9 cellular contexts compared by ENCODE assay signal in genomic region chr6:156662025-156662445, GRCh38.
DNase-seq lines count a peak whose midpoint lies in the region; TF ChIP-seq lines count a peak whose summit lies in the region.
"Had no signal": no experiment of that assay in that cellular context is flagged by ENCODE, and none has a peak within 500 bp of the region (broad histone marks: within the 10 kb centered on the region; RNA-seq: fewer than 3 reads in every experiment).

No MANE protein-coding gene starts in this region.

- H3K27me3 Mint-ChIP-seq in activated naive CD4-positive, alpha-beta T cell treated with anti-CD3 and anti-CD28 coated beads for 36 hours (ENCODE audit: low read depth), result no peaks in the 10 kb centered on the region
- H3K27me3 Mint-ChIP-seq in activated naive CD4-positive, alpha-beta T cell treated with anti-CD3 and anti-CD28 coated beads, Interleukin-2, amount 10 ng/mL, durations not matched to agents 7 days and 5 days, result peaks cover 10% of the 10 kb centered on the region
- H3K27me3 Mint-ChIP-seq in glutamatergic neuron (ENCODE audit: unreplicated experiment), result no peaks in the 10 kb centered on the region

- peaks cover 17% of the 10 kb centered on the region for H3K4me1 Mint-ChIP-seq in activated naive CD4-positive, alpha-beta T cell treated with anti-CD3 and anti-CD28 coated beads for 36 hours (ENCODE audit: low read depth)
- peaks cover 9% of the 10 kb centered on the region for H3K4me1 Mint-ChIP-seq in activated naive CD4-positive, alpha-beta T cell treated with anti-CD3 and anti-CD28 coated beads, Interleukin-2, amount 10 ng/mL, durations not matched to agents 7 days and 5 days
- H3K4me1 Mint-ChIP-seq in glutamatergic neuron (ENCODE audit: low read depth, unreplicated experiment), result no peaks in the 10 kb centered on the region

- intact Hi-C loops in activated naive CD4-positive, alpha-beta T cell treated with anti-CD3 and anti-CD28 coated beads for 36 hours (cut with micrococcal nuclease), result no loop called here

- CTCF ChIA-PET in activated naive CD4-positive, alpha-beta T cell treated with anti-CD3 and anti-CD28 coated beads for 36 hours (lab: Charles Lee), result interaction anchor here (0.8 kb wide), 1 partner anchor 21 kb away, joined by 3 read pairs; no protein-coding TSS in a partner anchor
- CTCF ChIA-PET in activated naive CD4-positive, alpha-beta T cell treated with anti-CD3 and anti-CD28 coated beads, Interleukin-2, amount 10 ng/mL, durations not matched to agents 7 days and 5 days (lab: Charles Lee), result no interaction called here

- no peaks in the 10 kb centered on the region for H3K36me3 Mint-ChIP-seq in activated naive CD4-positive, alpha-beta T cell treated with anti-CD3 and anti-CD28 coated beads for 36 hours (ENCODE audit: low read depth)
- no peaks in the 10 kb centered on the region for H3K36me3 Mint-ChIP-seq in activated naive CD4-positive, alpha-beta T cell treated with anti-CD3 and anti-CD28 coated beads, Interleukin-2, amount 10 ng/mL, durations not matched to agents 7 days and 5 days
- peaks cover 6% of the 10 kb centered on the region for H3K36me3 Mint-ChIP-seq in glutamatergic neuron (ENCODE audit: unreplicated experiment)

- H3K9me3 Mint-ChIP-seq in activated naive CD4-positive, alpha-beta T cell treated with anti-CD3 and anti-CD28 coated beads for 36 hours, result peaks cover 3% of the 10 kb centered on the region
- no peaks in the 10 kb centered on the region for H3K9me3 Mint-ChIP-seq in activated naive CD4-positive, alpha-beta T cell treated with anti-CD3 and anti-CD28 coated beads, Interleukin-2, amount 10 ng/mL, durations not matched to agents 7 days and 5 days
- no peaks in the 10 kb centered on the region for H3K9me3 Mint-ChIP-seq in glutamatergic neuron (ENCODE audit: unreplicated experiment)
- H3K9me3 Mint-ChIP-seq: activated CD4-positive, alpha-beta T cell treated with anti-CD3 and anti-CD28 coated beads, Interleukin-2, amount 10 ng/mL, durations not matched to agents 24 days and 14 days had no signal

- peak; percentile 52 for TF ChIP-seq CTCF in glutamatergic neuron (IDR thresholded peaks at IDR 0.05; ENCODE audit: partially characterized antibody, unreplicated experiment)

- DNase-seq in activated naive CD4-positive, alpha-beta T cell treated with anti-CD3 and anti-CD28 coated beads for 36 hours, result peak; percentile 12
- DNase-seq in activated naive CD4-positive, alpha-beta T cell treated with anti-CD3 and anti-CD28 coated beads, Interleukin-2, amount 10 ng/mL, durations not matched to agents 7 days and 5 days, result no peak
- DNase-seq in RPMI8226 (peak; percentile 23), glutamatergic neuron (no peak), COLO829 (ENCODE audit: low spot score) (no peak), NCI-H1436 treated with DMSO at 0.1 percent for 48 hours (lab: John Stamatoyannopoulos, UW) (no peak), NCI-H128 (lab: John Stamatoyannopoulos, UW; ENCODE audit: unreplicated experiment) (no peak)
- DNase-seq in stimulated activated CD8-positive, alpha-beta memory T cell treated with anti-CD3 and anti-CD28 coated beads, Interleukin-7, amount 100 ng/mL, for 24 hours (ENCODE audit: low read depth), result peak; percentile 22
- DNase-seq: activated CD4-positive, alpha-beta T cell treated with anti-CD3 and anti-CD28 coated beads, Interleukin-2, amount 10 ng/mL, durations not matched to agents 24 days and 14 days had no signal

- no peak overlapping the region for H3K4me3 Mint-ChIP-seq in activated naive CD4-positive, alpha-beta T cell treated with anti-CD3 and anti-CD28 coated beads for 36 hours
- H3K4me3 Mint-ChIP-seq in activated naive CD4-positive, alpha-beta T cell treated with anti-CD3 and anti-CD28 coated beads, Interleukin-2, amount 10 ng/mL, durations not matched to agents 7 days and 5 days, result no peak overlapping the region
- no peak overlapping the region for H3K4me3 Mint-ChIP-seq in glutamatergic neuron (ENCODE audit: unreplicated experiment)
- H3K4me3 Mint-ChIP-seq: activated CD4-positive, alpha-beta T cell treated with anti-CD3 and anti-CD28 coated beads, Interleukin-2, amount 10 ng/mL, durations not matched to agents 24 days and 14 days had no signal

- H3K27ac Mint-ChIP-seq in activated naive CD4-positive, alpha-beta T cell treated with anti-CD3 and anti-CD28 coated beads for 36 hours, result no peak overlapping the region
- H3K27ac Mint-ChIP-seq in activated naive CD4-positive, alpha-beta T cell treated with anti-CD3 and anti-CD28 coated beads, Interleukin-2, amount 10 ng/mL, durations not matched to agents 7 days and 5 days, result no peak overlapping the region
- no peak overlapping the region for H3K27ac Mint-ChIP-seq in glutamatergic neuron (ENCODE audit: unreplicated experiment)
- H3K27ac Mint-ChIP-seq: activated CD4-positive, alpha-beta T cell treated with anti-CD3 and anti-CD28 coated beads, Interleukin-2, amount 10 ng/mL, durations not matched to agents 24 days and 14 days had no signal

Comparison
In these comparisons a context has a peak if more than half of its experiments do, and no peak if none do; other contexts are left out.
1. DNase-seq: peak in activated naive CD4-positive, alpha-beta T cell treated with anti-CD3 and anti-CD28 coated beads for 36 hours (single experiment), RPMI8226 (single experiment) and stimulated activated CD8-positive, alpha-beta memory T cell treated with anti-CD3 and anti-CD28 coated beads, Interleukin-7, amount 100 ng/mL, for 24 hours (single experiment); none in activated naive CD4-positive, alpha-beta T cell treated with anti-CD3 and anti-CD28 coated beads, Interleukin-2, amount 10 ng/mL, durations not matched to agents 7 days and 5 days (single experiment), glutamatergic neuron (single experiment), COLO829 (single experiment), NCI-H1436 treated with DMSO at 0.1 percent for 48 hours (single experiment) and NCI-H128 (single experiment).